ENCODE assay signal across 8 cellular contexts in the genomic region with DNA sequence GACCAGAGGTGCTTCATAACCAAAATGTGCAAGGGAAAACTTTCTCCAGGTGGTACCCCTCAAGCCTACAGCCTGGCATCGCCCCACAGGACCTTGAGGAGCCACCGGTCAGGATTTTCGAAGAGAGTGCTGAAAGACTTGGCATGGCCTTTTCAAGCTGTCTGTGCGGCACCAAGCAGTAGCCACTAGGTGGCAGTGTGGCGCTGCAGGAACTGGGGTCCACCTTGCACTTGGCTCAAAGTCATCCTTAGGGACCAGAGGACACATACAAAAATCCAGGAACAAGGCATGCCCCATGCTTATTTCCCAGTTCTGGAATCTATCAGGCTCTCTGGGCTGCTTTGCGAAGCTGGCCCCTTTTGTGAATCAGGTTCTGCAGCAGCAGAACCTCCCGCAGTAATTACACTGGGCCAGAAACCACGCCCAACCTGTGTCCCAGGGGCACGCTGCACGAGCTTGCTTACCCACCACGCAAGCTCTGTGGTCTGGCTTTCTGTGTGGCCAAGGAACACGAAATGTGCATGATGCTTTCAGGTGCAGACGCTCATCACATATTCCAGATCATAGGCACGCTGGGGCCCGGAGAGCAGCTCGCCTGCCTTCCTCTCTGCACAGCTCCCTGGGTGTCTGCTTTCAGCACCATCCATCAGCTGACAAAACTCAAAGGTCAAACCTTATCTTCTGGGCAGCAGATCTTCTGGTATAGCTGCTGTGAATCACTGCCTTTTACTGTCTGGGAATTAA.
A peak's percentile ranks its signal among the peaks of the same experiment; 100 is the strongest.
DNase-seq lines count a peak whose midpoint lies in the region; ATAC-seq and TF ChIP-seq lines count a peak whose summit lies in the region.

No MANE protein-coding gene starts in this region.

- H4K91ac ChIP-seq in neuronal stem cell (ENCODE audit: low read depth, low read length, poor library complexity): no peak overlapping the region

- intact Hi-C loops in activated T-helper 1 cell treated with anti-CD3 and anti-CD28 coated beads, Interleukin-12 subunit alpha, Interleukin-12 subunit beta, Interleukin-2, Interleukin-4 antibody, amounts not matched to agents 30 ng/mL and 10 ng/mL and 1 ng/mL, durations not matched to agents 14 hours and 24 hours and 36 hours (cut with micrococcal nuclease): loop anchor here (1.0 to 10.0 kb wide), 3 partner anchors 200 to 606 kb away; no protein-coding TSS in a partner anchor
- intact Hi-C loops in stomach (cut with DNase I; ENCODE audit: low total_unique reads): loop anchor here (5.0 to 10.0 kb wide), 2 partner anchors 206 to 599 kb away; no protein-coding TSS in a partner anchor

- no peak overlapping the region for H4K8ac ChIP-seq in neuronal stem cell (ENCODE audit: low read depth, low read length)

- DNase-seq in CD4-positive, CD25-positive, alpha-beta regulatory T cell: peak; percentile 56 to 74 (median 64)
- DNase-seq in KBM-7: peak; percentile 72
- peak; percentile 70 for DNase-seq in RPMI8226
- peak; percentile 59 for DNase-seq in activated T-helper 1 cell treated with anti-CD3 and anti-CD28 coated beads, Interleukin-12 subunit alpha, Interleukin-12 subunit beta, Interleukin-2, Interleukin-4 antibody, amounts not matched to agents 30 ng/mL and 10 ng/mL and 1 ng/mL, durations not matched to agents 14 hours and 24 hours and 36 hours (ENCODE audit: low spot score)
- peak; percentile 91 for DNase-seq in fibroblast of the aortic adventitia (ENCODE audit: low read depth)
- DNase-seq in neuronal stem cell (ENCODE audit: low spot score): peak; percentile 82
- DNase-seq in stomach: peak; percentile 90

- no peak overlapping the region for H2AFZ ChIP-seq in neuronal stem cell (ENCODE audit: low read length)

- TF ChIP-seq POLR2A in stomach (IDR thresholded peaks at IDR 0.05): no peak

- no peaks in the 10 kb centered on the region for H3K4me1 ChIP-seq in CD4-positive, CD25-positive, alpha-beta regulatory T cell (ENCODE audit: control insufficient read depth, insufficient read depth, low read length, poor library complexity, severe bottlenecking)
- no peaks in the 10 kb centered on the region for H3K4me1 ChIP-seq in neuronal stem cell (ENCODE audit: control insufficient read depth in 2 of 2, insufficient read depth in 1 of 2, low read depth in 1 of 2, low read length in 2 of 2)
- H3K4me1 ChIP-seq in stomach: peaks cover 0 to 31% (median 14%) of the 10 kb centered on the region in 4 donors

- no peak overlapping the region for H2BK12ac ChIP-seq in neuronal stem cell (ENCODE audit: low read length)

- peaks cover 0 to 3% (median 1%) of the 10 kb centered on the region in 4 donors for H3K4me1 Mint-ChIP-seq in CD4-positive, CD25-positive, alpha-beta regulatory T cell
- no peaks in the 10 kb centered on the region for H3K4me1 Mint-ChIP-seq in activated T-helper 1 cell treated with anti-CD3 and anti-CD28 coated beads, Interleukin-12 subunit alpha, Interleukin-12 subunit beta, Interleukin-2, Interleukin-4 antibody, amounts not matched to agents 30 ng/mL and 10 ng/mL and 1 ng/mL, durations not matched to agents 14 hours and 24 hours and 36 hours (ENCODE audit: low read depth)

- no peaks in the 10 kb centered on the region for H3K27me3 ChIP-seq in CD4-positive, CD25-positive, alpha-beta regulatory T cell (ENCODE audit: control insufficient read depth, insufficient read depth, low read length)
- H3K27me3 ChIP-seq in neuronal stem cell (ENCODE audit: control insufficient read depth in 3 of 3, insufficient read depth in 3 of 3, low read depth in 1 of 3, low read length in 3 of 3) (no peaks in the 10 kb centered on the region), stomach (peaks cover 0 to 13% (median 7%) of the 10 kb centered on the region in 3 donors)

- no peak overlapping the region for H3K4me2 ChIP-seq in neuronal stem cell (ENCODE audit: insufficient read depth, low read length, poor library complexity, severe bottlenecking)

- no peaks in the 10 kb centered on the region for H3K9me3 Mint-ChIP-seq in CD4-positive, CD25-positive, alpha-beta regulatory T cell
- H3K9me3 Mint-ChIP-seq in activated T-helper 1 cell treated with anti-CD3 and anti-CD28 coated beads, Interleukin-12 subunit alpha, Interleukin-12 subunit beta, Interleukin-2, Interleukin-4 antibody, amounts not matched to agents 30 ng/mL and 10 ng/mL and 1 ng/mL, durations not matched to agents 14 hours and 24 hours and 36 hours: no peaks in the 10 kb centered on the region

- H3K36me3 Mint-ChIP-seq in CD4-positive, CD25-positive, alpha-beta regulatory T cell: peaks cover 13% of the 10 kb centered on the region
- H3K36me3 Mint-ChIP-seq in activated T-helper 1 cell treated with anti-CD3 and anti-CD28 coated beads, Interleukin-12 subunit alpha, Interleukin-12 subunit beta, Interleukin-2, Interleukin-4 antibody, amounts not matched to agents 30 ng/mL and 10 ng/mL and 1 ng/mL, durations not matched to agents 14 hours and 24 hours and 36 hours (ENCODE audit: low read depth): peaks cover 9% of the 10 kb centered on the region

- no CpG with 5 or more reads among the region's 16 CpGs for WGBS in neuronal stem cell (ENCODE audit: extremely low coverage in 2 of 2, insufficient read length in 2 of 2, insufficient replicate concordance in 1 of 2), 2 donors
- whole genome bisulfite sequencing in stomach, 5 donors: 34 to 48% (median 47%) methylated on average over 11 to 16 of the region's 16 CpGs

- H3K79me1 ChIP-seq in neuronal stem cell (ENCODE audit: low read depth, low read length): no peaks in the 10 kb centered on the region

- peaks cover 7% of the 10 kb centered on the region for H3K36me3 ChIP-seq in CD4-positive, CD25-positive, alpha-beta regulatory T cell (ENCODE audit: control insufficient read depth, insufficient read depth, low read length)
- H3K36me3 ChIP-seq in neuronal stem cell (replicated peaks in 1 of 2; ENCODE audit: control insufficient read depth in 2 of 2, insufficient read depth in 2 of 2, low read length in 2 of 2): peaks cover 10 to 27% of the 10 kb centered on the region in 2 donors
- H3K36me3 ChIP-seq in stomach: peaks cover 0 to 23% (median 10%) of the 10 kb centered on the region in 4 donors

- H3K4me3 Mint-ChIP-seq in CD4-positive, CD25-positive, alpha-beta regulatory T cell: peak overlapping the region in 1 of 4 donors; percentile 21
- no peak overlapping the region for H3K4me3 Mint-ChIP-seq in activated T-helper 1 cell treated with anti-CD3 and anti-CD28 coated beads, Interleukin-12 subunit alpha, Interleukin-12 subunit beta, Interleukin-2, Interleukin-4 antibody, amounts not matched to agents 30 ng/mL and 10 ng/mL and 1 ng/mL, durations not matched to agents 14 hours and 24 hours and 36 hours

- peaks cover 7% of the 10 kb centered on the region for H3K27me3 Mint-ChIP-seq in CD4-positive, CD25-positive, alpha-beta regulatory T cell
- no peaks in the 10 kb centered on the region for H3K27me3 Mint-ChIP-seq in activated T-helper 1 cell treated with anti-CD3 and anti-CD28 coated beads, Interleukin-12 subunit alpha, Interleukin-12 subunit beta, Interleukin-2, Interleukin-4 antibody, amounts not matched to agents 30 ng/mL and 10 ng/mL and 1 ng/mL, durations not matched to agents 14 hours and 24 hours and 36 hours (ENCODE audit: insufficient read depth)

- no peak overlapping the region for H3K27ac Mint-ChIP-seq in CD4-positive, CD25-positive, alpha-beta regulatory T cell
- H3K27ac Mint-ChIP-seq in activated T-helper 1 cell treated with anti-CD3 and anti-CD28 coated beads, Interleukin-12 subunit alpha, Interleukin-12 subunit beta, Interleukin-2, Interleukin-4 antibody, amounts not matched to agents 30 ng/mL and 10 ng/mL and 1 ng/mL, durations not matched to agents 14 hours and 24 hours and 36 hours: no peak overlapping the region

- ATAC-seq in CD4-positive, CD25-positive, alpha-beta regulatory T cell (ENCODE audit: low read depth in 2 of 2): peak; percentile 63 to 73
- peak; percentile 77 for ATAC-seq in GM19351 (IDR thresholded peaks at IDR 0.05; ENCODE audit: unreplicated experiment)

- no peak overlapping the region for H3K27ac ChIP-seq in CD4-positive, CD25-positive, alpha-beta regulatory T cell (ENCODE audit: insufficient read depth, low read length, poor library complexity, severe bottlenecking)
- H3K27ac ChIP-seq in neuronal stem cell (replicated peaks; ENCODE audit: low read length) (no peak overlapping the region), stomach (peak overlapping the region in 1 of 5 donors; percentile 64)

- H3K18ac ChIP-seq in neuronal stem cell (ENCODE audit: low read length): no peak overlapping the region

- no peaks in the 10 kb centered on the region for H3K9me3 ChIP-seq in CD4-positive, CD25-positive, alpha-beta regulatory T cell (ENCODE audit: control insufficient read depth in 2 of 2, low read length in 2 of 2)
- H3K9me3 ChIP-seq in neuronal stem cell (replicated peaks in 1 of 2; ENCODE audit: control insufficient read depth in 2 of 2, insufficient read depth in 1 of 2, low read depth in 1 of 2, low read length in 2 of 2) (no peaks in the 10 kb centered on the region), stomach (no peaks in the 10 kb centered on the region)

- no peak overlapping the region for H3K4ac ChIP-seq in neuronal stem cell (ENCODE audit: low read length)

- no peak overlapping the region for H3K23ac ChIP-seq in neuronal stem cell (ENCODE audit: low read depth, low read length, poor library complexity)

- no peak for TF ChIP-seq EP300 in stomach (IDR thresholded peaks at IDR 0.05)

- H3K4me3 ChIP-seq in CD4-positive, CD25-positive, alpha-beta regulatory T cell (ENCODE audit: low read depth, low read length): no peak overlapping the region
- H3K4me3 ChIP-seq in fibroblast of the aortic adventitia (ENCODE audit: low read depth, low read length) (no peak overlapping the region), neuronal stem cell (ENCODE audit: low read length in 2 of 2) (no peak overlapping the region), stomach (no peak overlapping the region)

- no peak overlapping the region for H2AK5ac ChIP-seq in neuronal stem cell (ENCODE audit: low read depth, low read length)

- no peak overlapping the region for H3K9ac ChIP-seq in neuronal stem cell (ENCODE audit: low read depth, low read length, poor library complexity)

- H2BK15ac ChIP-seq in neuronal stem cell (ENCODE audit: low read length): no peak overlapping the region

- peak; percentile 99 for TF ChIP-seq CTCF in fibroblast of the aortic adventitia (IDR thresholded peaks at IDR 0.05; ENCODE audit: insufficient read depth, low read length)
- peak in 5 of 7 experiments; percentile 90 to 98 (median 94) for TF ChIP-seq CTCF in stomach (IDR thresholded peaks at IDR 0.05)

- no peak overlapping the region for H2BK120ac ChIP-seq in neuronal stem cell (ENCODE audit: low read depth, low read length)

- no peak overlapping the region for H2BK5ac ChIP-seq in neuronal stem cell (ENCODE audit: low read length)

- in situ Hi-C loops in KBM-7 (cut with MboI; ENCODE audit: low pct_unique_long_range_greater_than_20kb, low sequenced_read_pairs): loop anchor here (25.0 kb wide), 1 partner anchor 204 kb away; no protein-coding TSS in a partner anchor

- no peak overlapping the region for H3K14ac ChIP-seq in neuronal stem cell (ENCODE audit: low read length)
